Comparison of ENCODE assay signal across 2 cellular contexts in genomic region chr1:203001986-203002385, GRCh38.
TF ChIP-seq lines count a peak whose summit lies in the region.

No MANE protein-coding gene starts in this region.

TF ChIP-seq in IMR-90, 13 proteins besides CTCF, POLR2A, EP300 and RAD21:
- no peak for TF ChIP-seq CHD1 (IDR thresholded peaks at IDR 0.05; ENCODE audit: low read depth, low read length)
- TF ChIP-seq RFX5 (IDR thresholded peaks at IDR 0.05; ENCODE audit: low read depth, low read length), result no peak
- TF ChIP-seq MXI1 (IDR thresholded peaks at IDR 0.05; ENCODE audit: borderline replicate concordance, low read depth, low read length), result no peak
- no peak for TF ChIP-seq RCOR1 (IDR thresholded peaks at IDR 0.05; ENCODE audit: insufficient replicate concordance, low read length)
- no peak for TF ChIP-seq SMC3 (IDR thresholded peaks at IDR 0.05; ENCODE audit: low read depth, low read length)

TF ChIP-seq in K562, 482 proteins besides CTCF, POLR2A, EP300 and RAD21:
- TF ChIP-seq WHSC1 (IDR thresholded peaks at IDR 0.05; ENCODE audit: low read length) (no peak), ZNF57 (CRISPR knock-in tag; IDR thresholded peaks at IDR 0.05) (peak; percentile 94), XRCC5 (IDR thresholded peaks at IDR 0.05; ENCODE audit: low read depth, low read length) (no peak), KLF16 (IDR thresholded peaks at IDR 0.05) (no peak), ZC3H4 (CRISPR knock-in tag; IDR thresholded peaks at IDR 0.05; ENCODE audit: borderline replicate concordance) (no peak)
TF ChIP-seq in K562: peak in this region for 1.
